ENCODE assay signal across 20 cellular contexts in genomic region chr5:171366645-171367044, GRCh38. TPM values are rescaled to one million over a fixed set of nuclear protein-coding genes. Genes with fewer than 3 reads are reported as not detected.
"Had no signal": no experiment of that assay in that cellular context is flagged by ENCODE, and none has a peak within 500 bp of the region (broad histone marks: within the 10 kb centered on the region; RNA-seq: fewer than 3 reads in every experiment).

No MANE protein-coding gene starts in this region.

- H3K4me2 ChIP-seq: SK-N-SH had no signal

- H3K36me3 ChIP-seq: MG63 had no signal

- H3K4me3 ChIP-seq: MG63 had no signal

- H3K9ac ChIP-seq: SK-N-SH had no signal

- DNase-seq: Karpas-422, NCI-H1092 treated with DMSO at 0.1 percent for 48 hours, NCI-H1436, NCI-H187 treated with DMSO at 0.1 percent for 48 hours, NCI-H2029 treated with DMSO at 0.1 percent for 48 hours, NCI-H2107, NCI-H2227 treated with DMSO at 0.1 percent for 48 hours, NCI-H510A, NCI-H524 treated with DMSO at 0.1 percent for 48 hours, NCI-H69, NCI-H774, Right ventricle myocardium superior, SIG-M5, SK-N-SH, SW 1271 had no signal

- ATAC-seq: HepG2 had no signal

- H3K9me3 ChIP-seq: MG63, SK-N-SH had no signal

- H3K9me2 ChIP-seq: SK-N-SH had no signal

RNA-seq across cellular contexts. Expression of gene FGF18, which starts 52.8 kb away (rescaled TPM):
- total RNA-seq: HepG2, IMR-90, SK-MEL-5 had no signal

RNA-seq across cellular contexts. Expression of gene TLX3, which starts 57.6 kb away (rescaled TPM):
- total RNA-seq: HepG2, HT1080, IMR-90, Right ventricle myocardium superior, SK-MEL-5 had no signal
